16 cellular contexts compared by ENCODE assay signal in the genomic region with DNA sequence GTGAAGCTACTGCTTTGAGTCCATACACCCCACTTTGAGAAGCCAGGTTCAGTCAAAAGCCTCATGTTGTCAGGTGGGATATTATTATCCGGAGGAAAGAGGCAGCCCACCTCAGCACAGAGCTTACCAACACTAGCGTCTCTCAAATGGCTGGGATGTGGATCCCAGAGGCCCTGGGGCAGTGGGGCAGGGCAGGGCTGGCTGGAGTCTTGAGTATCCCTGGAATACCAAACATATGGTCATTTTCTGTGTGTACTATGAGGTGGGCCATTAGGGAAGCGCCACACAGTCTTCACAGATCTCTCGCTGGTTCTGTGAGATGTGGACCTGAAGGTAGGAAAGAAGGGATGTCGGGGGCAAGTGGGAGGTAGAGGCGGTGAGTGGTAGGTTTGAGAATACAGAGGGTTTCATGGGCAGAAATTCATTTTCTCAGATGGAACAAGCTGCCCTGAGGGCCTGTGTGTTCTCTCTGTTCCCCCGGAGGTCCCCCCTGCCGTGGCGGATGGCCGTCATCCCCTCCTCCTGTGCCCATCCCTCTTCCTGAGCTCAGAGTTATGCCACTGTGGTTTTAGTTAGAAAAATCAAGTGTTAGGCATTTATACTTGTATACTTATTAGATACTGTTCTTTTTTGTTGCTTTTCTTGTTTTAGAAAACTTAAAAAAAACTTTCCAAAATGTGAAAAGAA.
"Had no signal": no experiment of that assay in that cellular context is flagged by ENCODE, and none has a peak within 500 bp of the region (broad histone marks: within the 10 kb centered on the region; RNA-seq: fewer than 3 reads in every experiment).

No MANE protein-coding gene starts in this region.

- H3K27me3 Mint-ChIP-seq: activated B cell treated with CpG ODN at 0.5 μM for 24 hours; activated CD4-positive, alpha-beta T cell treated with anti-CD3 and anti-CD28 coated beads, Interleukin-2, amount 10 ng/mL, durations not matched to agents 24 days and 14 days; activated naive CD4-positive, alpha-beta T cell treated with anti-CD3 and anti-CD28 coated beads, Interleukin-2, amount 50 U/mL, for 24 hours had no signal

- H2AFZ ChIP-seq: parathyroid adenoma had no signal

- ATAC-seq: activated CD8-positive, alpha-beta T cell treated with anti-CD3 and anti-CD28 coated beads, Interleukin-2, amount 10 ng/mL, durations not matched to agents 7 days and 5 days; left cardiac atrium; stimulated activated effector memory CD8-positive, alpha-beta T cell treated with anti-CD3 and anti-CD28 coated beads, Interleukin-12 subunit alpha, Interleukin-12 subunit beta, amount 100 ng/mL, for 72 hours had no signal

- DNase-seq: activated B cell treated with CpG ODN at 0.5 μM for 24 hours; activated CD4-positive, alpha-beta T cell treated with anti-CD3 and anti-CD28 coated beads, Interleukin-2, amount 10 ng/mL, durations not matched to agents 24 days and 14 days; activated CD8-positive, alpha-beta memory T cell treated with anti-CD3 and anti-CD28 coated beads, Interleukin-2, amount 50 U/mL, for 4 hours; activated CD8-positive, alpha-beta T cell treated with anti-CD3 and anti-CD28 coated beads, Interleukin-2, amount 10 ng/mL, durations not matched to agents 7 days and 5 days; activated effector memory CD4-positive, alpha-beta T cell treated with anti-CD3 and anti-CD28 coated beads, Interleukin-2, amount 50 U/mL, for 16 hours; activated T-cell treated with anti-CD3 and anti-CD28 coated beads, Interleukin-2, amount 50 U/mL, for 48 hours; caudate nucleus; left cardiac atrium; T-helper 2 cell had no signal

- H3K9me3 Mint-ChIP-seq: activated B cell treated with CpG ODN at 0.5 μM for 24 hours; activated CD4-positive, alpha-beta T cell treated with anti-CD3 and anti-CD28 coated beads, Interleukin-2, amount 10 ng/mL, durations not matched to agents 24 days and 14 days; activated naive CD4-positive, alpha-beta T cell treated with anti-CD3 and anti-CD28 coated beads, Interleukin-2, amount 50 U/mL, for 24 hours; stimulated activated effector memory CD8-positive, alpha-beta T cell treated with anti-CD3 and anti-CD28 coated beads, Interleukin-12 subunit alpha, Interleukin-12 subunit beta, amount 100 ng/mL, for 72 hours had no signal

- H3K4me3 Mint-ChIP-seq: activated B cell treated with CpG ODN at 0.5 μM for 24 hours; activated CD4-positive, alpha-beta T cell treated with anti-CD3 and anti-CD28 coated beads, Interleukin-2, amount 10 ng/mL, durations not matched to agents 24 days and 14 days; activated CD8-positive, alpha-beta T cell treated with anti-CD3 and anti-CD28 coated beads, Interleukin-2, amount 10 ng/mL, durations not matched to agents 7 days and 5 days; activated naive CD4-positive, alpha-beta T cell treated with anti-CD3 and anti-CD28 coated beads, Interleukin-2, amount 50 U/mL, for 24 hours; stimulated activated effector memory CD8-positive, alpha-beta T cell treated with anti-CD3 and anti-CD28 coated beads, Interleukin-12 subunit alpha, Interleukin-12 subunit beta, amount 100 ng/mL, for 72 hours had no signal

- H3K27ac ChIP-seq: adrenal gland, coronary artery, esophagus muscularis mucosa, parathyroid adenoma had no signal

- H3K27me3 ChIP-seq: adrenal gland, esophagus muscularis mucosa had no signal

- H3K9me3 ChIP-seq: adrenal gland, esophagus muscularis mucosa had no signal

- H3K9ac ChIP-seq: parathyroid adenoma had no signal

- H3K36me3 Mint-ChIP-seq: stimulated activated effector memory CD8-positive, alpha-beta T cell treated with anti-CD3 and anti-CD28 coated beads, Interleukin-12 subunit alpha, Interleukin-12 subunit beta, amount 100 ng/mL, for 72 hours had no signal

- H3K79me2 ChIP-seq: parathyroid adenoma had no signal

- H3K4me1 Mint-ChIP-seq: activated B cell treated with CpG ODN at 0.5 μM for 24 hours; activated CD4-positive, alpha-beta T cell treated with anti-CD3 and anti-CD28 coated beads, Interleukin-2, amount 10 ng/mL, durations not matched to agents 24 days and 14 days; activated naive CD4-positive, alpha-beta T cell treated with anti-CD3 and anti-CD28 coated beads, Interleukin-2, amount 50 U/mL, for 24 hours; stimulated activated effector memory CD8-positive, alpha-beta T cell treated with anti-CD3 and anti-CD28 coated beads, Interleukin-12 subunit alpha, Interleukin-12 subunit beta, amount 100 ng/mL, for 72 hours had no signal

- H3K27ac Mint-ChIP-seq: activated B cell treated with CpG ODN at 0.5 μM for 24 hours; activated CD4-positive, alpha-beta T cell treated with anti-CD3 and anti-CD28 coated beads, Interleukin-2, amount 10 ng/mL, durations not matched to agents 24 days and 14 days; activated CD8-positive, alpha-beta T cell treated with anti-CD3 and anti-CD28 coated beads, Interleukin-2, amount 10 ng/mL, durations not matched to agents 7 days and 5 days; activated naive CD4-positive, alpha-beta T cell treated with anti-CD3 and anti-CD28 coated beads, Interleukin-2, amount 50 U/mL, for 24 hours; stimulated activated effector memory CD8-positive, alpha-beta T cell treated with anti-CD3 and anti-CD28 coated beads, Interleukin-12 subunit alpha, Interleukin-12 subunit beta, amount 100 ng/mL, for 72 hours had no signal

- H3K4me3 ChIP-seq: adrenal gland, coronary artery, esophagus muscularis mucosa, lung had no signal

- H3K4me1 ChIP-seq: parathyroid adenoma had no signal

- H3K36me3 ChIP-seq: adrenal gland had no signal
